ENCODE assay signal across 1 cellular context in the genomic region with DNA sequence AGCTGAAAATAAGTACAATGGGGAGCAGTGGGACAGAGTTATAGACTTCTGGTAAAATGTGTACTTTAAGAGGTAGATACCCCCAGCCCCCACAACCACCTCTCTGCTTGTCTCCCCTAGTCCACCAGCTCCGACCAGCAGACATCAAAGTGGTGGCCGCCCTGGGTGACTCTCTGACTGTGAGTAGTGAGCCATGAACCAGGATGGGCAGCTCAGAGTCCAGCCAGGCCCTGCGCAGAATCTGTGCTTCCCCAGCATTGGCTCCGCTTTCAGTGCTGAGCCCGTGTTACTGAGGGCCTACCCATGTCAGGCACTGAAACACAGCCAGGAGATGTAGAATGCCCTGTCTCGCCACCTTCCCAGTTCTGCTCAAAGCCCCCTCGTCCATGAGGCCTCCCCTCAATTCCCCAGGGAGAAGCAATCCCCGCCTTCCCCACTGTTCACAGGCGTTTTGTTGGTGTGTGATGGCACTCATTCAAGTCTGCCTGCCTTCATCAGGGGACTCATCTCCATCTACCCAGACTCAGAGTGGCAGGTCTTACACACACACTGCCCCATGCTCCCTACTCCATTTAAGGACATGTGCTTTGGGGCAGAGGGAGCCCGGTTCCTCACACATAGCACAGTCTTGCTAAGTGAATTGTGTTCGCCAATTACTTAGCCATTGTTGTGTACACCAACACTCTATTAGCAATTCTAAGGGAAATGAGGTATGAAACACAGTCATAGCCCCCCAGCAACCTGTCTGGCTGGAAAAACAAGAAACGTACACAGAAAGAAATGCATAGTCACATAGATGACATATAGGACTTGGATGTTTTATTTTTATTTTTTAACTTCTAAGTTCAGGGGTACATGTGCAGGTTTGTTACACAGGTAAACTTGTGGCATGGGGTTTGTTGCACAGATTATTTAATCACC.
TF ChIP-seq lines count a peak whose summit lies in the region.

No MANE protein-coding gene starts in this region.

TF ChIP-seq in GM23338, 12 proteins besides CTCF, POLR2A, EP300 and RAD21 (continued from another document):
- TF ChIP-seq, protein P1, sequence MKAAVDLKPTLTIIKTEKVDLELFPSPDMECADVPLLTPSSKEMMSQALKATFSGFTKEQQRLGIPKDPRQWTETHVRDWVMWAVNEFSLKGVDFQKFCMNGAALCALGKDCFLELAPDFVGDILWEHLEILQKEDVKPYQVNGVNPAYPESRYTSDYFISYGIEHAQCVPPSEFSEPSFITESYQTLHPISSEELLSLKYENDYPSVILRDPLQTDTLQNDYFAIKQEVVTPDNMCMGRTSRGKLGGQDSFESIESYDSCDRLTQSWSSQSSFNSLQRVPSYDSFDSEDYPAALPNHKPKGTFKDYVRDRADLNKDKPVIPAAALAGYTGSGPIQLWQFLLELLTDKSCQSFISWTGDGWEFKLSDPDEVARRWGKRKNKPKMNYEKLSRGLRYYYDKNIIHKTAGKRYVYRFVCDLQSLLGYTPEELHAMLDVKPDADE (IDR thresholded peaks at IDR 0.05): no peak
- TF ChIP-seq, protein P2, sequence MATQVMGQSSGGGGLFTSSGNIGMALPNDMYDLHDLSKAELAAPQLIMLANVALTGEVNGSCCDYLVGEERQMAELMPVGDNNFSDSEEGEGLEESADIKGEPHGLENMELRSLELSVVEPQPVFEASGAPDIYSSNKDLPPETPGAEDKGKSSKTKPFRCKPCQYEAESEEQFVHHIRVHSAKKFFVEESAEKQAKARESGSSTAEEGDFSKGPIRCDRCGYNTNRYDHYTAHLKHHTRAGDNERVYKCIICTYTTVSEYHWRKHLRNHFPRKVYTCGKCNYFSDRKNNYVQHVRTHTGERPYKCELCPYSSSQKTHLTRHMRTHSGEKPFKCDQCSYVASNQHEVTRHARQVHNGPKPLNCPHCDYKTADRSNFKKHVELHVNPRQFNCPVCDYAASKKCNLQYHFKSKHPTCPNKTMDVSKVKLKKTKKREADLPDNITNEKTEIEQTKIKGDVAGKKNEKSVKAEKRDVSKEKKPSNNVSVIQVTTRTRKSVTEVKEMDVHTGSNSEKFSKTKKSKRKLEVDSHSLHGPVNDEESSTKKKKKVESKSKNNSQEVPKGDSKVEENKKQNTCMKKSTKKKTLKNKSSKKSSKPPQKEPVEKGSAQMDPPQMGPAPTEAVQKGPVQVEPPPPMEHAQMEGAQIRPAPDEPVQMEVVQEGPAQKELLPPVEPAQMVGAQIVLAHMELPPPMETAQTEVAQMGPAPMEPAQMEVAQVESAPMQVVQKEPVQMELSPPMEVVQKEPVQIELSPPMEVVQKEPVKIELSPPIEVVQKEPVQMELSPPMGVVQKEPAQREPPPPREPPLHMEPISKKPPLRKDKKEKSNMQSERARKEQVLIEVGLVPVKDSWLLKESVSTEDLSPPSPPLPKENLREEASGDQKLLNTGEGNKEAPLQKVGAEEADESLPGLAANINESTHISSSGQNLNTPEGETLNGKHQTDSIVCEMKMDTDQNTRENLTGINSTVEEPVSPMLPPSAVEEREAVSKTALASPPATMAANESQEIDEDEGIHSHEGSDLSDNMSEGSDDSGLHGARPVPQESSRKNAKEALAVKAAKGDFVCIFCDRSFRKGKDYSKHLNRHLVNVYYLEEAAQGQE (IDR thresholded peaks at IDR 0.05; ENCODE audit: unreplicated experiment): no peak
- TF ChIP-seq ZNF331 (CRISPR knock-in tag; IDR thresholded peaks at IDR 0.05; ENCODE audit: low read depth): no peak
- no peak for TF ChIP-seq CREB1 (CRISPR knock-in tag; IDR thresholded peaks at IDR 0.05; ENCODE audit: low read depth)
- TF ChIP-seq, protein P3, sequence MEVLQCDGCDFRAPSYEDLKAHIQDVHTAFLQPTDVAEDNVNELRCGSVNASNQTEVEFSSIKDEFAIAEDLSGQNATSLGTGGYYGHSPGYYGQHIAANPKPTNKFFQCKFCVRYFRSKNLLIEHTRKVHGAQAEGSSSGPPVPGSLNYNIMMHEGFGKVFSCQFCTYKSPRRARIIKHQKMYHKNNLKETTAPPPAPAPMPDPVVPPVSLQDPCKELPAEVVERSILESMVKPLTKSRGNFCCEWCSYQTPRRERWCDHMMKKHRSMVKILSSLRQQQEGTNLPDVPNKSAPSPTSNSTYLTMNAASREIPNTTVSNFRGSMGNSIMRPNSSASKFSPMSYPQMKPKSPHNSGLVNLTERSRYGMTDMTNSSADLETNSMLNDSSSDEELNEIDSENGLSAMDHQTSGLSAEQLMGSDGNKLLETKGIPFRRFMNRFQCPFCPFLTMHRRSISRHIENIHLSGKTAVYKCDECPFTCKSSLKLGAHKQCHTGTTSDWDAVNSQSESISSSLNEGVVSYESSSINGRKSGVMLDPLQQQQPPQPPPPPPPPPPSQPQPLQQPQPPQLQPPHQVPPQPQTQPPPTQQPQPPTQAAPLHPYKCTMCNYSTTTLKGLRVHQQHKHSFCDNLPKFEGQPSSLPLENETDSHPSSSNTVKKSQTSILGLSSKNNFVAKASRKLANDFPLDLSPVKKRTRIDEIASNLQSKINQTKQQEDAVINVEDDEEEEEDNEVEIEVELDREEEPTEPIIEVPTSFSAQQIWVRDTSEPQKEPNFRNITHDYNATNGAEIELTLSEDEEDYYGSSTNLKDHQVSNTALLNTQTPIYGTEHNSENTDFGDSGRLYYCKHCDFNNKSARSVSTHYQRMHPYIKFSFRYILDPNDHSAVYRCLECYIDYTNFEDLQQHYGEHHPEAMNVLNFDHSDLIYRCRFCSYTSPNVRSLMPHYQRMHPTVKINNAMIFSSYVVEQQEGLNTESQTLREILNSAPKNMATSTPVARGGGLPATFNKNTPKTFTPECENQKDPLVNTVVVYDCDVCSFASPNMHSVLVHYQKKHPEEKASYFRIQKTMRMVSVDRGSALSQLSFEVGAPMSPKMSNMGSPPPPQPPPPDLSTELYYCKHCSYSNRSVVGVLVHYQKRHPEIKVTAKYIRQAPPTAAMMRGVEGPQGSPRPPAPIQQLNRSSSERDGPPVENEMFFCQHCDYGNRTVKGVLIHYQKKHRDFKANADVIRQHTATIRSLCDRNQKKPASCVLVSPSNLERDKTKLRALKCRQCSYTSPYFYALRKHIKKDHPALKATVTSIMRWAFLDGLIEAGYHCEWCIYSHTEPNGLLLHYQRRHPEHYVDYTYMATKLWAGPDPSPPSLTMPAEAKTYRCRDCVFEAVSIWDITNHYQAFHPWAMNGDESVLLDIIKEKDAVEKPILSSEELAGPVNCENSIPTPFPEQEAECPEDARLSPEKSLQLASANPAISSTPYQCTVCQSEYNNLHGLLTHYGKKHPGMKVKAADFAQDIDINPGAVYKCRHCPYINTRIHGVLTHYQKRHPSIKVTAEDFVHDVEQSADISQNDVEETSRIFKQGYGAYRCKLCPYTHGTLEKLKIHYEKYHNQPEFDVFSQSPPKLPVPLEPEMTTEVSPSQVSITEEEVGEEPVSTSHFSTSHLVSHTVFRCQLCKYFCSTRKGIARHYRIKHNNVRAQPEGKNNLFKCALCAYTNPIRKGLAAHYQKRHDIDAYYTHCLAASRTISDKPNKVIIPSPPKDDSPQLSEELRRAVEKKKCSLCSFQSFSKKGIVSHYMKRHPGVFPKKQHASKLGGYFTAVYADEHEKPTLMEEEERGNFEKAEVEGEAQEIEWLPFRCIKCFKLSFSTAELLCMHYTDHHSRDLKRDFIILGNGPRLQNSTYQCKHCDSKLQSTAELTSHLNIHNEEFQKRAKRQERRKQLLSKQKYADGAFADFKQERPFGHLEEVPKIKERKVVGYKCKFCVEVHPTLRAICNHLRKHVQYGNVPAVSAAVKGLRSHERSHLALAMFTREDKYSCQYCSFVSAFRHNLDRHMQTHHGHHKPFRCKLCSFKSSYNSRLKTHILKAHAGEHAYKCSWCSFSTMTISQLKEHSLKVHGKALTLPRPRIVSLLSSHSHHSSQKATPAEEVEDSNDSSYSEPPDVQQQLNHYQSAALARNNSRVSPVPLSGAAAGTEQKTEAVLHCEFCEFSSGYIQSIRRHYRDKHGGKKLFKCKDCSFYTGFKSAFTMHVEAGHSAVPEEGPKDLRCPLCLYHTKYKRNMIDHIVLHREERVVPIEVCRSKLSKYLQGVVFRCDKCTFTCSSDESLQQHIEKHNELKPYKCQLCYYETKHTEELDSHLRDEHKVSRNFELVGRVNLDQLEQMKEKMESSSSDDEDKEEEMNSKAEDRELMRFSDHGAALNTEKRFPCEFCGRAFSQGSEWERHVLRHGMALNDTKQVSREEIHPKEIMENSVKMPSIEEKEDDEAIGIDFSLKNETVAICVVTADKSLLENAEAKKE (CRISPR knock-in tag; IDR thresholded peaks at IDR 0.05): no peak
- TF ChIP-seq EZH2 (IDR thresholded peaks at IDR 0.05; ENCODE audit: low read depth, unreplicated experiment): no peak
